ENCODE assay signal across 20 cellular contexts in the genomic region with DNA sequence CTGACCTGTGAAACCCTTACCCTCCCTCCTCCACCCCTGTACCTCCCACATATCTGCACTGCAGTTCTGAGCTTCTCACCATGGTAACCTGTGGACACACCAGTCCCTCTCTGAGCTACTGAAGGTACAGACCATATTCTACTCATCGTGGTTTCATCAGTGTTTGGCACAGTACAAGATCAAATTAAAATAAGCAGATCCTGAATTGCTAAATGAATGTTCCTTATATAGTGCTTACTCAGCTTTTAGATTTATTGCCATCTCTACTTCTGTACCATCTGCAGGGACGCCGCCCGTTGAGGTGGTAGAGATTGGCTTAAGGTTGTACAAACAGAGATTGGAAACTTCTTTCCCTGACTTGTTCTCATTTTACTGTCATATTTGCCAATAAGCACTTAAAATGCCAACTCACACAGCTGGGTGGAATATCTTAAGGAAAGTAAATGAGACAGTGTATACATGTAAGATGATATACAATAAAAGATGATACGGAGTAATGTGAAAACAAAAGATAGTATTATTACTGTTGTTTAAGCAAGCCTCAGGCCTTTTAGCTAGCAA.
"Had no signal": no experiment of that assay in that cellular context is flagged by ENCODE, and none has a peak within 500 bp of the region (broad histone marks: within the 10 kb centered on the region; RNA-seq: fewer than 3 reads in every experiment).

No MANE protein-coding gene starts in this region.

- H3K27ac ChIP-seq: brain microvascular endothelial cell, esophagus muscularis mucosa, foreskin keratinocyte, heart left ventricle, ovary, thoracic aorta had no signal

- H3K36me3 Mint-ChIP-seq: activated CD8-positive, alpha-beta memory T cell treated with anti-CD3 and anti-CD28 coated beads, Interleukin-2, amount 10 ng/mL, durations not matched to agents 7 days and 5 days; activated naive CD4-positive, alpha-beta T cell treated with anti-CD3 and anti-CD28 coated beads, Interleukin-2, amount 50 U/mL, for 24 hours had no signal

- H3K9me3 Mint-ChIP-seq: activated naive CD4-positive, alpha-beta T cell treated with anti-CD3 and anti-CD28 coated beads, Interleukin-2, amount 50 U/mL, for 24 hours; activated T-cell treated with anti-CD3 and anti-CD28 coated beads, Interleukin-2, amount 50 U/mL, for 24 hours; neural crest cell; stimulated activated naive CD8-positive, alpha-beta T cell treated with anti-CD3 and anti-CD28 coated beads, Interleukin-15, amount 100 ng/mL, for 72 hours had no signal

- DNase-seq: activated CD4-positive, alpha-beta T cell treated with anti-CD3 and anti-CD28 coated beads, Interleukin-2, amount 50 U/mL, for 48 hours; activated CD8-positive, alpha-beta memory T cell treated with anti-CD3 and anti-CD28 coated beads, Interleukin-2, amount 10 ng/mL, durations not matched to agents 7 days and 5 days; activated effector memory CD4-positive, alpha-beta T cell treated with Interleukin-2 at 50 U/mL for 16 hours; activated T-cell treated with anti-CD3 and anti-CD28 coated beads, Interleukin-2, amount 50 U/mL, for 24 hours; amygdala; brain microvascular endothelial cell; cerebellar nuclear complex; foreskin keratinocyte; heart left ventricle; left ventricle myocardium superior; ovary; retina; stimulated activated CD4-positive, alpha-beta T cell treated with anti-CD3 and anti-CD28 coated beads, Interleukin-15, amount 100 ng/mL, for 24 hours; stimulated activated CD4-positive, alpha-beta T cell treated with anti-CD3 and anti-CD28 coated beads, Interleukin-4, amount 100 ng/mL, for 24 hours; stimulated activated naive CD8-positive, alpha-beta T cell treated with anti-CD3 and anti-CD28 coated beads, Interleukin-15, amount 100 ng/mL, for 72 hours; T-helper 2 cell had no signal

- H3K4me1 Mint-ChIP-seq: activated CD8-positive, alpha-beta memory T cell treated with anti-CD3 and anti-CD28 coated beads, Interleukin-2, amount 10 ng/mL, durations not matched to agents 7 days and 5 days; activated naive CD4-positive, alpha-beta T cell treated with anti-CD3 and anti-CD28 coated beads, Interleukin-2, amount 50 U/mL, for 24 hours; neural crest cell; stimulated activated naive CD8-positive, alpha-beta T cell treated with anti-CD3 and anti-CD28 coated beads, Interleukin-15, amount 100 ng/mL, for 72 hours had no signal

- H3K4me3 ChIP-seq: esophagus muscularis mucosa, heart left ventricle, ovary, thoracic aorta had no signal

- H3K36me3 ChIP-seq: brain microvascular endothelial cell, esophagus muscularis mucosa, heart left ventricle, ovary, thoracic aorta had no signal

- H3K9me3 ChIP-seq: esophagus muscularis mucosa, heart left ventricle, ovary, thoracic aorta had no signal

- H3K4me1 ChIP-seq: heart left ventricle had no signal

- H3K27ac Mint-ChIP-seq: activated CD8-positive, alpha-beta memory T cell treated with anti-CD3 and anti-CD28 coated beads, Interleukin-2, amount 10 ng/mL, durations not matched to agents 7 days and 5 days; activated naive CD4-positive, alpha-beta T cell treated with anti-CD3 and anti-CD28 coated beads, Interleukin-2, amount 50 U/mL, for 24 hours; activated T-cell treated with anti-CD3 and anti-CD28 coated beads, Interleukin-2, amount 50 U/mL, for 24 hours; stimulated activated naive CD8-positive, alpha-beta T cell treated with anti-CD3 and anti-CD28 coated beads, Interleukin-15, amount 100 ng/mL, for 72 hours had no signal

- H3K27me3 ChIP-seq: brain microvascular endothelial cell, esophagus muscularis mucosa, foreskin keratinocyte, heart left ventricle, ovary had no signal

- H3K4me3 Mint-ChIP-seq: activated CD8-positive, alpha-beta memory T cell treated with anti-CD3 and anti-CD28 coated beads, Interleukin-2, amount 10 ng/mL, durations not matched to agents 7 days and 5 days; activated naive CD4-positive, alpha-beta T cell treated with anti-CD3 and anti-CD28 coated beads, Interleukin-2, amount 50 U/mL, for 24 hours; activated T-cell treated with anti-CD3 and anti-CD28 coated beads, Interleukin-2, amount 50 U/mL, for 24 hours; neural crest cell; stimulated activated naive CD8-positive, alpha-beta T cell treated with anti-CD3 and anti-CD28 coated beads, Interleukin-15, amount 100 ng/mL, for 72 hours had no signal
